Comparison of ENCODE assay signal across 1 cellular context in the genomic region with DNA sequence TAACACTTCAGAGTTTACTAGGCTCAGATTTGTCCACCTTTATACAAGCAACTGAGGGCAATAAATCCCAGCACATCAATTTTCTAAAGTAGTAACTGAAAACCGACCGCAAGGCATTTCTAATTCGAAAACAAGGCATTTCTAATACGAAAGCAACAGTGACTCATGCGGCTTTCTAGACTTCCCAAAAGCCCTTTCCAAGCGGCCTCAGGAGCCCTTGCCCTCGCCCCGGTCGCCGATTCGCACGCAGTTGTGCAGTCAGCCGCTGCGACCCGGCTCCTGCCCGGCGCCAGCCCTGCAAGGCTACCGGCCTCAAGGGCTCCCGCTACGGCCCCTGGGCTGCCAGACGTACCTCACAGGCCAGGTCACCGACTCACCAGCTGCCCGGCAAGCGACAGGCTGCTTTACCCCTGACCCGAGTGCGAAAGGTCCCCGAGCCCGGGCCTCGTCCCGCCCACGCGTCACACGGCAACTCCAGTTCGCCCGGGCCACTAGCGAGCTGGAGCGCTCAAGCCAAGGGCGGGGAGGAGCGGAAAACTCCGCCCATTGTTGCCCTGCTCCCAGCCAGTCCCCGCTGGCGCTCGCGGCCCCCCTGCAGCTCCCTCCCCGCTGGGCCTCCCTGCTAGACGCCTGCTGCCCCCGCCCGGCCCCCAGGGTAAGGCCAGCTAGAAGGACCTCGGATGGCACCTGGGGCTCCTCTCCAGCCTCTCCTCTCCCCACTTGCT.
TF ChIP-seq lines count a peak whose summit lies in the region.

No MANE protein-coding gene starts in this region.

TF ChIP-seq in K562, 482 proteins besides CTCF, POLR2A, EP300 and RAD21 (continues in another document):
- TF ChIP-seq MAZ (CRISPR knock-in tag; conservative IDR thresholded peaks at IDR 0.05 in 1 of 2, IDR thresholded peaks at IDR 0.05 in 1 of 2), result peak; percentile 100
- TF ChIP-seq RAD51 (IDR thresholded peaks at IDR 0.05; ENCODE audit: borderline replicate concordance, low read depth), result 0 out of 2 replicates have a peak, but pooled peaks have one; percentile 7
- no peak; the same call in 1 of the 2 replicates for TF ChIP-seq ILF3 (IDR thresholded peaks at IDR 0.05; ENCODE audit: borderline replicate concordance)
- TF ChIP-seq LEF1 (IDR thresholded peaks at IDR 0.05), result peak; percentile 18; the same call in 1 of the 2 replicates
- TF ChIP-seq GATAD2B (IDR thresholded peaks at IDR 0.05; ENCODE audit: borderline replicate concordance), result 0 out of 2 replicates have a peak, but pooled peaks have one; percentile 48
- peak; percentile 20; the same call in 1 of the 2 replicates for TF ChIP-seq MXI1 (IDR thresholded peaks at IDR 0.05; ENCODE audit: low read depth, low read length)
- no peak for TF ChIP-seq ZNF24 (IDR thresholded peaks at IDR 0.05)
- TF ChIP-seq ZNF311 (CRISPR knock-in tag; IDR thresholded peaks at IDR 0.05), result no peak
- TF ChIP-seq, protein P1, sequence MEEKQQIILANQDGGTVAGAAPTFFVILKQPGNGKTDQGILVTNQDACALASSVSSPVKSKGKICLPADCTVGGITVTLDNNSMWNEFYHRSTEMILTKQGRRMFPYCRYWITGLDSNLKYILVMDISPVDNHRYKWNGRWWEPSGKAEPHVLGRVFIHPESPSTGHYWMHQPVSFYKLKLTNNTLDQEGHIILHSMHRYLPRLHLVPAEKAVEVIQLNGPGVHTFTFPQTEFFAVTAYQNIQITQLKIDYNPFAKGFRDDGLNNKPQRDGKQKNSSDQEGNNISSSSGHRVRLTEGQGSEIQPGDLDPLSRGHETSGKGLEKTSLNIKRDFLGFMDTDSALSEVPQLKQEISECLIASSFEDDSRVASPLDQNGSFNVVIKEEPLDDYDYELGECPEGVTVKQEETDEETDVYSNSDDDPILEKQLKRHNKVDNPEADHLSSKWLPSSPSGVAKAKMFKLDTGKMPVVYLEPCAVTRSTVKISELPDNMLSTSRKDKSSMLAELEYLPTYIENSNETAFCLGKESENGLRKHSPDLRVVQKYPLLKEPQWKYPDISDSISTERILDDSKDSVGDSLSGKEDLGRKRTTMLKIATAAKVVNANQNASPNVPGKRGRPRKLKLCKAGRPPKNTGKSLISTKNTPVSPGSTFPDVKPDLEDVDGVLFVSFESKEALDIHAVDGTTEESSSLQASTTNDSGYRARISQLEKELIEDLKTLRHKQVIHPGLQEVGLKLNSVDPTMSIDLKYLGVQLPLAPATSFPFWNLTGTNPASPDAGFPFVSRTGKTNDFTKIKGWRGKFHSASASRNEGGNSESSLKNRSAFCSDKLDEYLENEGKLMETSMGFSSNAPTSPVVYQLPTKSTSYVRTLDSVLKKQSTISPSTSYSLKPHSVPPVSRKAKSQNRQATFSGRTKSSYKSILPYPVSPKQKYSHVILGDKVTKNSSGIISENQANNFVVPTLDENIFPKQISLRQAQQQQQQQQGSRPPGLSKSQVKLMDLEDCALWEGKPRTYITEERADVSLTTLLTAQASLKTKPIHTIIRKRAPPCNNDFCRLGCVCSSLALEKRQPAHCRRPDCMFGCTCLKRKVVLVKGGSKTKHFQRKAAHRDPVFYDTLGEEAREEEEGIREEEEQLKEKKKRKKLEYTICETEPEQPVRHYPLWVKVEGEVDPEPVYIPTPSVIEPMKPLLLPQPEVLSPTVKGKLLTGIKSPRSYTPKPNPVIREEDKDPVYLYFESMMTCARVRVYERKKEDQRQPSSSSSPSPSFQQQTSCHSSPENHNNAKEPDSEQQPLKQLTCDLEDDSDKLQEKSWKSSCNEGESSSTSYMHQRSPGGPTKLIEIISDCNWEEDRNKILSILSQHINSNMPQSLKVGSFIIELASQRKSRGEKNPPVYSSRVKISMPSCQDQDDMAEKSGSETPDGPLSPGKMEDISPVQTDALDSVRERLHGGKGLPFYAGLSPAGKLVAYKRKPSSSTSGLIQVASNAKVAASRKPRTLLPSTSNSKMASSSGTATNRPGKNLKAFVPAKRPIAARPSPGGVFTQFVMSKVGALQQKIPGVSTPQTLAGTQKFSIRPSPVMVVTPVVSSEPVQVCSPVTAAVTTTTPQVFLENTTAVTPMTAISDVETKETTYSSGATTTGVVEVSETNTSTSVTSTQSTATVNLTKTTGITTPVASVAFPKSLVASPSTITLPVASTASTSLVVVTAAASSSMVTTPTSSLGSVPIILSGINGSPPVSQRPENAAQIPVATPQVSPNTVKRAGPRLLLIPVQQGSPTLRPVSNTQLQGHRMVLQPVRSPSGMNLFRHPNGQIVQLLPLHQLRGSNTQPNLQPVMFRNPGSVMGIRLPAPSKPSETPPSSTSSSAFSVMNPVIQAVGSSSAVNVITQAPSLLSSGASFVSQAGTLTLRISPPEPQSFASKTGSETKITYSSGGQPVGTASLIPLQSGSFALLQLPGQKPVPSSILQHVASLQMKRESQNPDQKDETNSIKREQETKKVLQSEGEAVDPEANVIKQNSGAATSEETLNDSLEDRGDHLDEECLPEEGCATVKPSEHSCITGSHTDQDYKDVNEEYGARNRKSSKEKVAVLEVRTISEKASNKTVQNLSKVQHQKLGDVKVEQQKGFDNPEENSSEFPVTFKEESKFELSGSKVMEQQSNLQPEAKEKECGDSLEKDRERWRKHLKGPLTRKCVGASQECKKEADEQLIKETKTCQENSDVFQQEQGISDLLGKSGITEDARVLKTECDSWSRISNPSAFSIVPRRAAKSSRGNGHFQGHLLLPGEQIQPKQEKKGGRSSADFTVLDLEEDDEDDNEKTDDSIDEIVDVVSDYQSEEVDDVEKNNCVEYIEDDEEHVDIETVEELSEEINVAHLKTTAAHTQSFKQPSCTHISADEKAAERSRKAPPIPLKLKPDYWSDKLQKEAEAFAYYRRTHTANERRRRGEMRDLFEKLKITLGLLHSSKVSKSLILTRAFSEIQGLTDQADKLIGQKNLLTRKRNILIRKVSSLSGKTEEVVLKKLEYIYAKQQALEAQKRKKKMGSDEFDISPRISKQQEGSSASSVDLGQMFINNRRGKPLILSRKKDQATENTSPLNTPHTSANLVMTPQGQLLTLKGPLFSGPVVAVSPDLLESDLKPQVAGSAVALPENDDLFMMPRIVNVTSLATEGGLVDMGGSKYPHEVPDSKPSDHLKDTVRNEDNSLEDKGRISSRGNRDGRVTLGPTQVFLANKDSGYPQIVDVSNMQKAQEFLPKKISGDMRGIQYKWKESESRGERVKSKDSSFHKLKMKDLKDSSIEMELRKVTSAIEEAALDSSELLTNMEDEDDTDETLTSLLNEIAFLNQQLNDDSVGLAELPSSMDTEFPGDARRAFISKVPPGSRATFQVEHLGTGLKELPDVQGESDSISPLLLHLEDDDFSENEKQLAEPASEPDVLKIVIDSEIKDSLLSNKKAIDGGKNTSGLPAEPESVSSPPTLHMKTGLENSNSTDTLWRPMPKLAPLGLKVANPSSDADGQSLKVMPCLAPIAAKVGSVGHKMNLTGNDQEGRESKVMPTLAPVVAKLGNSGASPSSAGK (IDR thresholded peaks at IDR 0.05), result peak; percentile 82
- peak; percentile 84 for TF ChIP-seq SP1 (CRISPR knock-in tag; IDR thresholded peaks at IDR 0.05)
- TF ChIP-seq ATF7 (IDR thresholded peaks at IDR 0.05), result peak; percentile 81
- peak in 1 of 2 experiments; percentile 71; a peak in 1 of 4 replicates for TF ChIP-seq SIN3A (IDR thresholded peaks at IDR 0.05; ENCODE audit: borderline replicate concordance in 2 of 2, control insufficient read depth in 1 of 2, low read depth in 2 of 2, low read length in 2 of 2)
- no peak for TF ChIP-seq ETV6 (IDR thresholded peaks at IDR 0.05; ENCODE audit: borderline replicate concordance in 1 of 2, low read depth in 2 of 2, low read length in 1 of 2)
- TF ChIP-seq ETV6 (CRISPR knock-in tag; IDR thresholded peaks at IDR 0.05; ENCODE audit: borderline replicate concordance), result no peak
- peak; percentile 89 for TF ChIP-seq CXXC5 (CRISPR knock-in tag; IDR thresholded peaks at IDR 0.05)
- no peak for TF ChIP-seq ZNF232 (CRISPR knock-in tag; IDR thresholded peaks at IDR 0.05)
- TF ChIP-seq, protein P2, sequence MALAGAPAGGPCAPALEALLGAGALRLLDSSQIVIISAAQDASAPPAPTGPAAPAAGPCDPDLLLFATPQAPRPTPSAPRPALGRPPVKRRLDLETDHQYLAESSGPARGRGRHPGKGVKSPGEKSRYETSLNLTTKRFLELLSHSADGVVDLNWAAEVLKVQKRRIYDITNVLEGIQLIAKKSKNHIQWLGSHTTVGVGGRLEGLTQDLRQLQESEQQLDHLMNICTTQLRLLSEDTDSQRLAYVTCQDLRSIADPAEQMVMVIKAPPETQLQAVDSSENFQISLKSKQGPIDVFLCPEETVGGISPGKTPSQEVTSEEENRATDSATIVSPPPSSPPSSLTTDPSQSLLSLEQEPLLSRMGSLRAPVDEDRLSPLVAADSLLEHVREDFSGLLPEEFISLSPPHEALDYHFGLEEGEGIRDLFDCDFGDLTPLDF (CRISPR knock-in tag; IDR thresholded peaks at IDR 0.05), result peak; percentile 76; the same call in 1 of the 2 replicates
- TF ChIP-seq, protein P3, sequence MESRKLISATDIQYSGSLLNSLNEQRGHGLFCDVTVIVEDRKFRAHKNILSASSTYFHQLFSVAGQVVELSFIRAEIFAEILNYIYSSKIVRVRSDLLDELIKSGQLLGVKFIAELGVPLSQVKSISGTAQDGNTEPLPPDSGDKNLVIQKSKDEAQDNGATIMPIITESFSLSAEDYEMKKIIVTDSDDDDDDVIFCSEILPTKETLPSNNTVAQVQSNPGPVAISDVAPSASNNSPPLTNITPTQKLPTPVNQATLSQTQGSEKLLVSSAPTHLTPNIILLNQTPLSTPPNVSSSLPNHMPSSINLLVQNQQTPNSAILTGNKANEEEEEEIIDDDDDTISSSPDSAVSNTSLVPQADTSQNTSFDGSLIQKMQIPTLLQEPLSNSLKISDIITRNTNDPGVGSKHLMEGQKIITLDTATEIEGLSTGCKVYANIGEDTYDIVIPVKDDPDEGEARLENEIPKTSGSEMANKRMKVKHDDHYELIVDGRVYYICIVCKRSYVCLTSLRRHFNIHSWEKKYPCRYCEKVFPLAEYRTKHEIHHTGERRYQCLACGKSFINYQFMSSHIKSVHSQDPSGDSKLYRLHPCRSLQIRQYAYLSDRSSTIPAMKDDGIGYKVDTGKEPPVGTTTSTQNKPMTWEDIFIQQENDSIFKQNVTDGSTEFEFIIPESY (CRISPR knock-in tag; IDR thresholded peaks at IDR 0.05), result peak; percentile 58; the same call in 1 of the 2 replicates
- peak; percentile 26 to 39; a peak in 2 of 4 replicates for TF ChIP-seq FOXK2 (conservative IDR thresholded peaks at IDR 0.05 in 1 of 2, IDR thresholded peaks at IDR 0.05 in 1 of 2; ENCODE audit: low read depth in 2 of 2)
- peak; percentile 74; the same call in 1 of the 2 replicates for TF ChIP-seq TOE1 (IDR thresholded peaks at IDR 0.05; ENCODE audit: borderline replicate concordance)
- TF ChIP-seq TOE1 (CRISPR knock-in tag; IDR thresholded peaks at IDR 0.05; ENCODE audit: borderline replicate concordance, low read depth), result no peak; the same call in 1 of the 2 replicates
- TF ChIP-seq RCOR1 (IDR thresholded peaks at IDR 0.05; ENCODE audit: borderline replicate concordance in 1 of 2, low read depth in 2 of 2, low read length in 2 of 2), result peak; percentile 50 to 63; a peak in 3 of 4 replicates
- TF ChIP-seq, protein P4, sequence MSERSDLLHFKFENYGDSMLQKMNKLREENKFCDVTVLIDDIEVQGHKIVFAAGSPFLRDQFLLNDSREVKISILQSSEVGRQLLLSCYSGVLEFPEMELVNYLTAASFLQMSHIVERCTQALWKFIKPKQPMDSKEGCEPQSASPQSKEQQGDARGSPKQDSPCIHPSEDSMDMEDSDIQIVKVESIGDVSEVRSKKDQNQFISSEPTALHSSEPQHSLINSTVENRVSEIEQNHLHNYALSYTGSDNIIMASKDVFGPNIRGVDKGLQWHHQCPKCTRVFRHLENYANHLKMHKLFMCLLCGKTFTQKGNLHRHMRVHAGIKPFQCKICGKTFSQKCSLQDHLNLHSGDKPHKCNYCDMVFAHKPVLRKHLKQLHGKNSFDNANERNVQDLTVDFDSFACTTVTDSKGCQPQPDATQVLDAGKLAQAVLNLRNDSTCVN (CRISPR knock-in tag; IDR thresholded peaks at IDR 0.05), result no peak
- no peak for TF ChIP-seq CCAR2 (IDR thresholded peaks at IDR 0.05; ENCODE audit: low read depth, low read length)
- TF ChIP-seq FOSL1 (tag; conservative IDR thresholded peaks at IDR 0.05), result peak; percentile 88
- TF ChIP-seq, protein P5, sequence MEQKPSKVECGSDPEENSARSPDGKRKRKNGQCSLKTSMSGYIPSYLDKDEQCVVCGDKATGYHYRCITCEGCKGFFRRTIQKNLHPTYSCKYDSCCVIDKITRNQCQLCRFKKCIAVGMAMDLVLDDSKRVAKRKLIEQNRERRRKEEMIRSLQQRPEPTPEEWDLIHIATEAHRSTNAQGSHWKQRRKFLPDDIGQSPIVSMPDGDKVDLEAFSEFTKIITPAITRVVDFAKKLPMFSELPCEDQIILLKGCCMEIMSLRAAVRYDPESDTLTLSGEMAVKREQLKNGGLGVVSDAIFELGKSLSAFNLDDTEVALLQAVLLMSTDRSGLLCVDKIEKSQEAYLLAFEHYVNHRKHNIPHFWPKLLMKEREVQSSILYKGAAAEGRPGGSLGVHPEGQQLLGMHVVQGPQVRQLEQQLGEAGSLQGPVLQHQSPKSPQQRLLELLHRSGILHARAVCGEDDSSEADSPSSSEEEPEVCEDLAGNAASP (IDR thresholded peaks at IDR 0.05), result no peak
- TF ChIP-seq NONO (IDR thresholded peaks at IDR 0.05; ENCODE audit: low read depth in 2 of 2, low read length in 1 of 2), result peak in 1 of 2 experiments; percentile 75; a peak in 1 of 4 replicates
- TF ChIP-seq STAG1 (CRISPR knock-in tag; IDR thresholded peaks at IDR 0.05; ENCODE audit: borderline replicate concordance), result peak; percentile 23; the same call in 1 of the 2 replicates
- TF ChIP-seq RBFOX2 (IDR thresholded peaks at IDR 0.05; ENCODE audit: low read depth, low read length), result peak; percentile 88
- peak; percentile 63 for TF ChIP-seq SOX6 (IDR thresholded peaks at IDR 0.05)
- TF ChIP-seq NCOA6 (IDR thresholded peaks at IDR 0.05), result no peak
- TF ChIP-seq, protein P6, sequence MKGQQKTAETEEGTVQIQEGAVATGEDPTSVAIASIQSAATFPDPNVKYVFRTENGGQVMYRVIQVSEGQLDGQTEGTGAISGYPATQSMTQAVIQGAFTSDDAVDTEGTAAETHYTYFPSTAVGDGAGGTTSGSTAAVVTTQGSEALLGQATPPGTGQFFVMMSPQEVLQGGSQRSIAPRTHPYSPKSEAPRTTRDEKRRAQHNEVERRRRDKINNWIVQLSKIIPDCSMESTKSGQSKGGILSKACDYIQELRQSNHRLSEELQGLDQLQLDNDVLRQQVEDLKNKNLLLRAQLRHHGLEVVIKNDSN (CRISPR knock-in tag; IDR thresholded peaks at IDR 0.05), result peak; percentile 43
- peak; percentile 41; the same call in 1 of the 2 replicates for TF ChIP-seq DPF2 (IDR thresholded peaks at IDR 0.05)
- TF ChIP-seq SMARCC2 (IDR thresholded peaks at IDR 0.05; ENCODE audit: low read depth), result no peak; the same call in 1 of the 2 replicates
